In the genomic region with DNA sequence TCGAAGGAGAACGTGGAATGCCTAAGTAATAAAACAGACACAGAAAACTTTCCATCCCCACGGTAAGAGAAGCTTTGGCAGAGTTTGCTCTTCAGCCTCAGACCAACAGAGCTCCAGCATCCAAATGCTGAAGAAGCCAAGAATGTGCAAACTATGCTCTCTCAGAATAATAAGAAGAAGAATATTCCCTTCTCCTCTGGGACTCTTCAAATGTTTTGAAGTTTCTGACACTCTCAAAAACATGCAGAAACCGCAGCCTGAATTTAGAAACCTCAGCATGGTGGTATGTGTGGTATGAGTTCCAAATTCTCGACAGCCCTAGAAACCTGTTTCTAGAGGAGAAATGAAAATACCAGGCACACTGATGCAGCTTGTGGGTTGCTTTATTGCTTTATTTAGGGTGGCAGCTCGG, we compare ENCODE assay signal across 1 cellular context.
TF ChIP-seq lines count a peak whose summit lies in the region.

No MANE protein-coding gene starts in this region.

TF ChIP-seq in SK-N-SH, 30 proteins besides CTCF, POLR2A, EP300 and RAD21 (continued from another document):
- TF ChIP-seq, protein P1, sequence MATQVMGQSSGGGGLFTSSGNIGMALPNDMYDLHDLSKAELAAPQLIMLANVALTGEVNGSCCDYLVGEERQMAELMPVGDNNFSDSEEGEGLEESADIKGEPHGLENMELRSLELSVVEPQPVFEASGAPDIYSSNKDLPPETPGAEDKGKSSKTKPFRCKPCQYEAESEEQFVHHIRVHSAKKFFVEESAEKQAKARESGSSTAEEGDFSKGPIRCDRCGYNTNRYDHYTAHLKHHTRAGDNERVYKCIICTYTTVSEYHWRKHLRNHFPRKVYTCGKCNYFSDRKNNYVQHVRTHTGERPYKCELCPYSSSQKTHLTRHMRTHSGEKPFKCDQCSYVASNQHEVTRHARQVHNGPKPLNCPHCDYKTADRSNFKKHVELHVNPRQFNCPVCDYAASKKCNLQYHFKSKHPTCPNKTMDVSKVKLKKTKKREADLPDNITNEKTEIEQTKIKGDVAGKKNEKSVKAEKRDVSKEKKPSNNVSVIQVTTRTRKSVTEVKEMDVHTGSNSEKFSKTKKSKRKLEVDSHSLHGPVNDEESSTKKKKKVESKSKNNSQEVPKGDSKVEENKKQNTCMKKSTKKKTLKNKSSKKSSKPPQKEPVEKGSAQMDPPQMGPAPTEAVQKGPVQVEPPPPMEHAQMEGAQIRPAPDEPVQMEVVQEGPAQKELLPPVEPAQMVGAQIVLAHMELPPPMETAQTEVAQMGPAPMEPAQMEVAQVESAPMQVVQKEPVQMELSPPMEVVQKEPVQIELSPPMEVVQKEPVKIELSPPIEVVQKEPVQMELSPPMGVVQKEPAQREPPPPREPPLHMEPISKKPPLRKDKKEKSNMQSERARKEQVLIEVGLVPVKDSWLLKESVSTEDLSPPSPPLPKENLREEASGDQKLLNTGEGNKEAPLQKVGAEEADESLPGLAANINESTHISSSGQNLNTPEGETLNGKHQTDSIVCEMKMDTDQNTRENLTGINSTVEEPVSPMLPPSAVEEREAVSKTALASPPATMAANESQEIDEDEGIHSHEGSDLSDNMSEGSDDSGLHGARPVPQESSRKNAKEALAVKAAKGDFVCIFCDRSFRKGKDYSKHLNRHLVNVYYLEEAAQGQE (IDR thresholded peaks at IDR 0.05; ENCODE audit: low read depth, low read length) = no peak
- peak; percentile 49; the same call in 1 of the 2 replicates for TF ChIP-seq RXRA (IDR thresholded peaks at IDR 0.05; ENCODE audit: borderline replicate concordance, low read depth)
- TF ChIP-seq YY1 (IDR thresholded peaks at IDR 0.05; ENCODE audit: low read depth) = no peak
- no peak for TF ChIP-seq CHD2 (IDR thresholded peaks at IDR 0.05; ENCODE audit: low read length, partially characterized antibody)
- TF ChIP-seq FOXM1 (IDR thresholded peaks at IDR 0.05; ENCODE audit: low read depth) = peak; percentile 67; the same call in 1 of the 2 replicates
- peak; percentile 71 for TF ChIP-seq JUND (IDR thresholded peaks at IDR 0.05)
- TF ChIP-seq, protein P2, sequence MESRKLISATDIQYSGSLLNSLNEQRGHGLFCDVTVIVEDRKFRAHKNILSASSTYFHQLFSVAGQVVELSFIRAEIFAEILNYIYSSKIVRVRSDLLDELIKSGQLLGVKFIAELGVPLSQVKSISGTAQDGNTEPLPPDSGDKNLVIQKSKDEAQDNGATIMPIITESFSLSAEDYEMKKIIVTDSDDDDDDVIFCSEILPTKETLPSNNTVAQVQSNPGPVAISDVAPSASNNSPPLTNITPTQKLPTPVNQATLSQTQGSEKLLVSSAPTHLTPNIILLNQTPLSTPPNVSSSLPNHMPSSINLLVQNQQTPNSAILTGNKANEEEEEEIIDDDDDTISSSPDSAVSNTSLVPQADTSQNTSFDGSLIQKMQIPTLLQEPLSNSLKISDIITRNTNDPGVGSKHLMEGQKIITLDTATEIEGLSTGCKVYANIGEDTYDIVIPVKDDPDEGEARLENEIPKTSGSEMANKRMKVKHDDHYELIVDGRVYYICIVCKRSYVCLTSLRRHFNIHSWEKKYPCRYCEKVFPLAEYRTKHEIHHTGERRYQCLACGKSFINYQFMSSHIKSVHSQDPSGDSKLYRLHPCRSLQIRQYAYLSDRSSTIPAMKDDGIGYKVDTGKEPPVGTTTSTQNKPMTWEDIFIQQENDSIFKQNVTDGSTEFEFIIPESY (IDR thresholded peaks at IDR 0.05; ENCODE audit: borderline replicate concordance, low read depth) = no peak
- no peak for TF ChIP-seq EZH2phosphoT487 (IDR thresholded peaks at IDR 0.05; ENCODE audit: borderline replicate concordance, low read depth)
- peak; percentile 40 for TF ChIP-seq FOSL2 (IDR thresholded peaks at IDR 0.05; ENCODE audit: borderline replicate concordance, low read depth)
- TF ChIP-seq, protein P3, sequence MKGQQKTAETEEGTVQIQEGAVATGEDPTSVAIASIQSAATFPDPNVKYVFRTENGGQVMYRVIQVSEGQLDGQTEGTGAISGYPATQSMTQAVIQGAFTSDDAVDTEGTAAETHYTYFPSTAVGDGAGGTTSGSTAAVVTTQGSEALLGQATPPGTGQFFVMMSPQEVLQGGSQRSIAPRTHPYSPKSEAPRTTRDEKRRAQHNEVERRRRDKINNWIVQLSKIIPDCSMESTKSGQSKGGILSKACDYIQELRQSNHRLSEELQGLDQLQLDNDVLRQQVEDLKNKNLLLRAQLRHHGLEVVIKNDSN (IDR thresholded peaks at IDR 0.05; ENCODE audit: borderline replicate concordance, low read depth) = no peak
- TF ChIP-seq NFIC (IDR thresholded peaks at IDR 0.05; ENCODE audit: borderline replicate concordance) = peak; percentile 89
- TF ChIP-seq RCOR1 (IDR thresholded peaks at IDR 0.05; ENCODE audit: low read length) = no peak
- no peak for TF ChIP-seq NRF1 (IDR thresholded peaks at IDR 0.05; ENCODE audit: low read depth, low read length)
- TF ChIP-seq GABPA (IDR thresholded peaks at IDR 0.05; ENCODE audit: low read depth) = no peak
- peak; percentile 95 for TF ChIP-seq TCF12 (IDR thresholded peaks at IDR 0.05)
- no peak for TF ChIP-seq MXI1 (IDR thresholded peaks at IDR 0.05; ENCODE audit: low read depth, low read length)
